ENCODE assay signal across 30 cellular contexts in genomic region chr1:6097117-6097595, GRCh38. TPM values are rescaled to one million over a fixed set of nuclear protein-coding genes. Genes with fewer than 3 reads are reported as not detected.
DNase-seq lines count a peak whose midpoint lies in the region; ATAC-seq and TF ChIP-seq lines count a peak whose summit lies in the region.
"Had no signal": no experiment of that assay in that cellular context is flagged by ENCODE, and none has a peak within 500 bp of the region (broad histone marks: within the 10 kb centered on the region; RNA-seq: fewer than 3 reads in every experiment).

No MANE protein-coding gene starts in this region.

- peaks cover 17% of the 10 kb centered on the region for H3K36me3 ChIP-seq in GM06990 (ENCODE audit: control insufficient read depth, insufficient read depth, low read length)
- no peaks in the 10 kb centered on the region for H3K36me3 ChIP-seq in neural progenitor cell
- H3K36me3 ChIP-seq in tibial artery: no peaks in the 10 kb centered on the region
- H3K36me3 ChIP-seq: colonic mucosa, HAP-1, prostate gland had no signal

- H3K27me3 Mint-ChIP-seq in activated CD4-positive, alpha-beta memory T cell treated with anti-CD3 and anti-CD28 coated beads for 36 hours: no peaks in the 10 kb centered on the region
- H3K27me3 Mint-ChIP-seq in activated CD4-positive, alpha-beta memory T cell treated with anti-CD3 and anti-CD28 coated beads, Interleukin-2, amount 10 ng/mL, durations not matched to agents 7 days and 5 days: no peaks in the 10 kb centered on the region
- no peaks in the 10 kb centered on the region for H3K27me3 Mint-ChIP-seq in activated naive CD8-positive, alpha-beta T cell treated with anti-CD3 and anti-CD28 coated beads, Interleukin-2, amount 10 ng/mL, durations not matched to agents 7 days and 5 days
- H3K27me3 Mint-ChIP-seq in neural progenitor cell (ENCODE audit: insufficient read depth, low read depth): peaks cover 4% of the 10 kb centered on the region

- H3K27me3 ChIP-seq in GM06990 (replicated peaks; ENCODE audit: control insufficient read depth, insufficient read depth, low read length) (no peaks in the 10 kb centered on the region), neural progenitor cell (no peaks in the 10 kb centered on the region), tibial artery (peaks cover 0 to 43% of the 10 kb centered on the region in 2 donors)
- H3K27me3 ChIP-seq: colonic mucosa, upper lobe of left lung had no signal

- peak overlapping the region; percentile 2 for H3K4me3 Mint-ChIP-seq in activated CD4-positive, alpha-beta memory T cell treated with anti-CD3 and anti-CD28 coated beads for 36 hours
- no peak overlapping the region for H3K4me3 Mint-ChIP-seq in activated CD4-positive, alpha-beta memory T cell treated with anti-CD3 and anti-CD28 coated beads, Interleukin-2, amount 10 ng/mL, durations not matched to agents 7 days and 5 days
- H3K4me3 Mint-ChIP-seq in activated naive CD8-positive, alpha-beta T cell treated with anti-CD3 and anti-CD28 coated beads, Interleukin-2, amount 10 ng/mL, durations not matched to agents 7 days and 5 days: no peak overlapping the region
- no peak overlapping the region for H3K4me3 Mint-ChIP-seq in neural progenitor cell
- H3K4me3 Mint-ChIP-seq: activated T-cell treated with anti-CD3 and anti-CD28 coated beads, Interleukin-2, amount 50 U/mL, for 4 hours; endodermal cell had no signal

- H3K27ac ChIP-seq in neural progenitor cell (no peak overlapping the region), tibial artery (no peak overlapping the region)
- H3K27ac ChIP-seq: C4-2B, colonic mucosa, PC-9, prostate gland, upper lobe of left lung, VCaP had no signal

- H3K9ac ChIP-seq in neural progenitor cell: no peak overlapping the region

- CTCF ChIA-PET in activated CD4-positive, alpha-beta memory T cell treated with anti-CD3 and anti-CD28 coated beads for 36 hours (lab: Charles Lee): no interaction called here
- CTCF ChIA-PET in activated CD4-positive, alpha-beta memory T cell treated with anti-CD3 and anti-CD28 coated beads, Interleukin-2, amount 10 ng/mL, durations not matched to agents 7 days and 5 days (lab: Charles Lee): no interaction called here

- peak overlapping the region; percentile 8 for H3K27ac Mint-ChIP-seq in activated CD4-positive, alpha-beta memory T cell treated with anti-CD3 and anti-CD28 coated beads for 36 hours
- H3K27ac Mint-ChIP-seq in activated CD4-positive, alpha-beta memory T cell treated with anti-CD3 and anti-CD28 coated beads, Interleukin-2, amount 10 ng/mL, durations not matched to agents 7 days and 5 days: no peak overlapping the region
- no peak overlapping the region for H3K27ac Mint-ChIP-seq in activated naive CD8-positive, alpha-beta T cell treated with anti-CD3 and anti-CD28 coated beads, Interleukin-2, amount 10 ng/mL, durations not matched to agents 7 days and 5 days
- peak overlapping the region; percentile 50 for H3K27ac Mint-ChIP-seq in neural progenitor cell
- H3K27ac Mint-ChIP-seq: endodermal cell had no signal

- no peak for DNase-seq in activated CD4-positive, alpha-beta memory T cell treated with anti-CD3 and anti-CD28 coated beads for 36 hours
- DNase-seq in activated CD4-positive, alpha-beta memory T cell treated with anti-CD3 and anti-CD28 coated beads, Interleukin-2, amount 10 ng/mL, durations not matched to agents 7 days and 5 days: no peak
- DNase-seq in GM06990 (ENCODE audit: extremely low read depth, insufficient read length): peak; percentile 6
- peak; percentile 17 for DNase-seq in activated naive CD8-positive, alpha-beta T cell treated with anti-CD3 and anti-CD28 coated beads, Interleukin-2, amount 10 ng/mL, durations not matched to agents 7 days and 5 days
- DNase-seq in neural progenitor cell (ENCODE audit: low spot score): no peak
- no peak for DNase-seq in tibial artery
- no peak for DNase-seq in NCI-H146 (lab: John Stamatoyannopoulos, UW)
- DNase-seq: 8988T; activated CD4-positive, alpha-beta T cell treated with anti-CD3 and anti-CD28 coated beads for 4 hours; activated naive CD4-positive, alpha-beta T cell; activated T-cell treated with anti-CD3 and anti-CD28 coated beads, Interleukin-2, amount 50 U/mL, for 4 hours; colonic mucosa; endodermal cell; Kasumi-1; MV-4-11; NCI-H1436; NCI-H345; NCI-H69; nucleus accumbens; PC-9; SHP77; stimulated activated CD4-positive, alpha-beta T cell treated with anti-CD3 and anti-CD28 coated beads, Interleukin-4, amount 100 ng/mL, for 1 hour; T1000 had no signal

- H2AFZ ChIP-seq in neural progenitor cell (replicated peaks): no peak overlapping the region
- H2AFZ ChIP-seq: PC-9 had no signal

- H4K20me1 ChIP-seq in neural progenitor cell (ENCODE audit: low read depth): peaks cover 4% of the 10 kb centered on the region

- peaks cover 6% of the 10 kb centered on the region for H3F3A ChIP-seq in neural progenitor cell (ENCODE audit: low read depth)

- intact Hi-C loops in activated CD4-positive, alpha-beta memory T cell treated with anti-CD3 and anti-CD28 coated beads for 36 hours (cut with micrococcal nuclease): no loop called here
- intact Hi-C loops in tibial artery (cut with DNase I; ENCODE audit: low total_unique reads): no loop called here

- H3K79me2 ChIP-seq in neural progenitor cell (ENCODE audit: low read depth): no peaks in the 10 kb centered on the region

- H3K9me3 ChIP-seq in neural progenitor cell (ENCODE audit: low read depth) (no peaks in the 10 kb centered on the region), tibial artery (no peaks in the 10 kb centered on the region)
- H3K9me3 ChIP-seq: colonic mucosa, HAP-1, prostate gland, upper lobe of left lung had no signal

- no peak for ATAC-seq in activated naive CD8-positive, alpha-beta T cell treated with anti-CD3 and anti-CD28 coated beads, Interleukin-2, amount 10 ng/mL, durations not matched to agents 7 days and 5 days (ENCODE audit: low read depth)
- ATAC-seq in HG03097 (IDR thresholded peaks at IDR 0.05; ENCODE audit: low FRiP score, unreplicated experiment): no peak
- ATAC-seq: activated T-cell treated with anti-CD3 and anti-CD28 coated beads, Interleukin-2, amount 50 U/mL, for 4 hours; sciatic nerve had no signal

- H3K36me3 Mint-ChIP-seq in activated CD4-positive, alpha-beta memory T cell treated with anti-CD3 and anti-CD28 coated beads for 36 hours: peaks cover 17% of the 10 kb centered on the region
- peaks cover 39% of the 10 kb centered on the region for H3K36me3 Mint-ChIP-seq in activated CD4-positive, alpha-beta memory T cell treated with anti-CD3 and anti-CD28 coated beads, Interleukin-2, amount 10 ng/mL, durations not matched to agents 7 days and 5 days (ENCODE audit: low read depth)
- peaks cover 6% of the 10 kb centered on the region for H3K36me3 Mint-ChIP-seq in activated naive CD8-positive, alpha-beta T cell treated with anti-CD3 and anti-CD28 coated beads, Interleukin-2, amount 10 ng/mL, durations not matched to agents 7 days and 5 days
- peaks cover 3% of the 10 kb centered on the region for H3K36me3 Mint-ChIP-seq in neural progenitor cell

- H3K4me2 ChIP-seq in neural progenitor cell: no peak overlapping the region
- H3K4me2 ChIP-seq: PC-9 had no signal

- no peak overlapping the region for H3K4me3 ChIP-seq in GM06990 (replicated peaks; ENCODE audit: low read depth, low read length)
- no peak overlapping the region for H3K4me3 ChIP-seq in neural progenitor cell
- no peak overlapping the region for H3K4me3 ChIP-seq in tibial artery
- H3K4me3 ChIP-seq: colonic mucosa, HAP-1, PC-9, prostate gland, upper lobe of left lung had no signal

- H3K9me3 Mint-ChIP-seq in activated CD4-positive, alpha-beta memory T cell treated with anti-CD3 and anti-CD28 coated beads for 36 hours: no peaks in the 10 kb centered on the region
- no peaks in the 10 kb centered on the region for H3K9me3 Mint-ChIP-seq in activated CD4-positive, alpha-beta memory T cell treated with anti-CD3 and anti-CD28 coated beads, Interleukin-2, amount 10 ng/mL, durations not matched to agents 7 days and 5 days
- no peaks in the 10 kb centered on the region for H3K9me3 Mint-ChIP-seq in activated naive CD8-positive, alpha-beta T cell treated with anti-CD3 and anti-CD28 coated beads, Interleukin-2, amount 10 ng/mL, durations not matched to agents 7 days and 5 days
- H3K9me3 Mint-ChIP-seq in neural progenitor cell: no peaks in the 10 kb centered on the region
- H3K9me3 Mint-ChIP-seq: activated T-cell treated with anti-CD3 and anti-CD28 coated beads, Interleukin-2, amount 50 U/mL, for 4 hours; endodermal cell had no signal

- POLR2A ChIA-PET in activated CD4-positive, alpha-beta memory T cell treated with anti-CD3 and anti-CD28 coated beads for 36 hours (lab: Charles Lee): no interaction called here
- POLR2A ChIA-PET in activated CD4-positive, alpha-beta memory T cell treated with anti-CD3 and anti-CD28 coated beads, Interleukin-2, amount 10 ng/mL, durations not matched to agents 7 days and 5 days (lab: Charles Lee): no interaction called here
- POLR2A ChIA-PET in activated naive CD8-positive, alpha-beta T cell treated with anti-CD3 and anti-CD28 coated beads, Interleukin-2, amount 10 ng/mL, durations not matched to agents 7 days and 5 days (lab: Charles Lee): no interaction called here

- no peak for TF ChIP-seq CTCF in GM06990 (IDR thresholded peaks at IDR 0.05; ENCODE audit: insufficient read depth, low read length, poor library complexity, severe bottlenecking)
- no peak for TF ChIP-seq CTCF in neural progenitor cell (IDR thresholded peaks at IDR 0.05)
- no peak for TF ChIP-seq CTCF in tibial artery (IDR thresholded peaks at IDR 0.05)

- H3K4me1 ChIP-seq in neural progenitor cell (peaks cover 21% of the 10 kb centered on the region), tibial artery (no peaks in the 10 kb centered on the region)
- H3K4me1 ChIP-seq: colonic mucosa, HAP-1, prostate gland, upper lobe of left lung had no signal

- no peaks in the 10 kb centered on the region for H3K4me1 Mint-ChIP-seq in activated CD4-positive, alpha-beta memory T cell treated with anti-CD3 and anti-CD28 coated beads for 36 hours (ENCODE audit: low read depth)
- no peaks in the 10 kb centered on the region for H3K4me1 Mint-ChIP-seq in activated CD4-positive, alpha-beta memory T cell treated with anti-CD3 and anti-CD28 coated beads, Interleukin-2, amount 10 ng/mL, durations not matched to agents 7 days and 5 days
- peaks cover 1% of the 10 kb centered on the region for H3K4me1 Mint-ChIP-seq in activated naive CD8-positive, alpha-beta T cell treated with anti-CD3 and anti-CD28 coated beads, Interleukin-2, amount 10 ng/mL, durations not matched to agents 7 days and 5 days
- H3K4me1 Mint-ChIP-seq in neural progenitor cell: peaks cover 15% of the 10 kb centered on the region
- H3K4me1 Mint-ChIP-seq: endodermal cell had no signal

RNA-seq across cellular contexts. Expression of gene KCNAB2, which starts 51.5 kb away (rescaled TPM):
- 100 to 1,000 TPM; 196 to 202 TPM for total RNA-seq in activated CD4-positive, alpha-beta memory T cell treated with anti-CD3 and anti-CD28 coated beads for 36 hours
- total RNA-seq in activated CD4-positive, alpha-beta memory T cell treated with anti-CD3 and anti-CD28 coated beads, Interleukin-2, amount 10 ng/mL, durations not matched to agents 7 days and 5 days: 100 to 1,000 TPM; 284 to 286 TPM
- total RNA-seq in activated naive CD8-positive, alpha-beta T cell treated with anti-CD3 and anti-CD28 coated beads, Interleukin-2, amount 10 ng/mL, durations not matched to agents 7 days and 5 days: 100 to 1,000 TPM; 290 to 307 TPM
- total RNA-seq in neural progenitor cell (ENCODE audit: low replicate concordance): 2.2 and 8.5 TPM in 2 replicates

Comparison
In these comparisons a context has a peak if more than half of its experiments do, and no peak if none do; other contexts are left out.
1. H3K27ac Mint-ChIP-seq: peak in activated CD4-positive, alpha-beta memory T cell treated with anti-CD3 and anti-CD28 coated beads for 36 hours (single experiment) and neural progenitor cell (single experiment); none in activated CD4-positive, alpha-beta memory T cell treated with anti-CD3 and anti-CD28 coated beads, Interleukin-2, amount 10 ng/mL, durations not matched to agents 7 days and 5 days (single experiment) and activated naive CD8-positive, alpha-beta T cell treated with anti-CD3 and anti-CD28 coated beads, Interleukin-2, amount 10 ng/mL, durations not matched to agents 7 days and 5 days (single experiment).
2. DNase-seq: peak in GM06990 (single experiment) and activated naive CD8-positive, alpha-beta T cell treated with anti-CD3 and anti-CD28 coated beads, Interleukin-2, amount 10 ng/mL, durations not matched to agents 7 days and 5 days (single experiment); none in activated CD4-positive, alpha-beta memory T cell treated with anti-CD3 and anti-CD28 coated beads for 36 hours (single experiment), activated CD4-positive, alpha-beta memory T cell treated with anti-CD3 and anti-CD28 coated beads, Interleukin-2, amount 10 ng/mL, durations not matched to agents 7 days and 5 days (single experiment), neural progenitor cell (single experiment), tibial artery (0 of 2) and NCI-H146 (single experiment).
3. RNA of gene KCNAB2, which starts 51.5 kb away (total RNA-seq): 290 to 307 TPM in activated naive CD8-positive, alpha-beta T cell treated with anti-CD3 and anti-CD28 coated beads, Interleukin-2, amount 10 ng/mL, durations not matched to agents 7 days and 5 days, 284 to 286 TPM in activated CD4-positive, alpha-beta memory T cell treated with anti-CD3 and anti-CD28 coated beads, Interleukin-2, amount 10 ng/mL, durations not matched to agents 7 days and 5 days and 196 to 202 TPM in activated CD4-positive, alpha-beta memory T cell treated with anti-CD3 and anti-CD28 coated beads for 36 hours; 2.2 to 8.5 TPM in neural progenitor cell; every median in the first group is over 10 times any median in the second.